Comparison of ENCODE assay signal across 1 cellular context in the genomic region with DNA sequence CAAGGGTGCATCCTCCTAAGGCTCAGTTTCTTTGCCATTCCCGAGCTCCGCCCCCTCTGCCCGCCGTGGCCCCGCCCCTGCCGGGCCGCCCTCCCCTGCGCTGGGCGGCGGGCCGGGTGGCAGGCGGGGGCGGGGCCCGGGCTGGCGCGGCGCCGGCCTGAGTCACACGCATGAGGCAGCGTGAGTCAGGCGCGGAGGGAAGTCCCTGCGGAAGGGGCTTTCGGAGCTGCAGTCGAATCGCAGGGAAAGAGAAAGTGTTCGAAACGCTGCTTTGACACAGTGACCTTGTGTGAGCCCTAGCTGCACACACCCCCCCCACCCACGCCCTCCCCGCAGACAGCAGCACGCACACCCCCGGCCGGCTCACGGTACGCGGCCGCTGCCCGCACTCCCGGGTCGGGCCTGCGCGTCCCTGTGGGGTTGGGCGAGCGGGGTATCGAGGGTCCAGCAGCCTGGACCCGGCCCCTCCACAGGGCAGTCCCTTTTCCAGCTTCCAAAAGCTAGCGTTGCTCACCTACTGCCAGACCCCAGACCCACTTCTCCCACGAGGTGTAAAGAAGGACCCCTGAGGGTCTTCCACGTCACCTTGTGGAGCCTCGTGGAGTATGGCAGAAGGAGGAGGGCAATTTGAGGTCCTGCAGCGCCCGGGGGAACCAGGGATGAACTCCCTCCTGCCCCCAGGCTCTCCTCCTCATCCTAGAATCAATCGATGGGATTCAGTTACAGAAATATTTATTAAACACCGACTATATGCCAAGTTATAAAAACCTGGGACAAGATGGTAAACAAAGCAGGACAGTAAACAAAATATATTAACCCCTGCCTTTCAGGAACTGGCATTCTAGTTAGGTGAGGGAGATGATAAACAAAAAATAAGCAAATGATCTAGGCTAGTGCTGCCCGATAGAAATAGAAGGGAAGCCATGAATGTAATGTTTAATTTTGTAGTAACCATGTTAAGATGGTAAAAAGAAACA.
TF ChIP-seq lines count a peak whose summit lies in the region.

No MANE protein-coding gene starts in this region.

TF ChIP-seq in K562, 482 proteins besides CTCF, POLR2A, EP300 and RAD21 (continued from another document and continues in another):
- TF ChIP-seq, protein P1, sequence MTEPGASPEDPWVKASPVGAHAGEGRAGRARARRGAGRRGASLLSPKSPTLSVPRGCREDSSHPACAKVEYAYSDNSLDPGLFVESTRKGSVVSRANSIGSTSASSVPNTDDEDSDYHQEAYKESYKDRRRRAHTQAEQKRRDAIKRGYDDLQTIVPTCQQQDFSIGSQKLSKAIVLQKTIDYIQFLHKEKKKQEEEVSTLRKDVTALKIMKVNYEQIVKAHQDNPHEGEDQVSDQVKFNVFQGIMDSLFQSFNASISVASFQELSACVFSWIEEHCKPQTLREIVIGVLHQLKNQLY (CRISPR knock-in tag; conservative IDR thresholded peaks at IDR 0.05), result no peak
- TF ChIP-seq BCL6 (CRISPR knock-in tag; IDR thresholded peaks at IDR 0.05) (no peak), ZBTB7A (IDR thresholded peaks at IDR 0.05; ENCODE audit: borderline replicate concordance, control insufficient read depth, low read depth, low read length) (peak; percentile 93), MYBL2 (IDR thresholded peaks at IDR 0.05; ENCODE audit: low read depth) (no peak), MYBL2 (CRISPR knock-in tag; IDR thresholded peaks at IDR 0.05; ENCODE audit: borderline replicate concordance) (no peak), ZBTB17 (CRISPR knock-in tag; IDR thresholded peaks at IDR 0.05) (peak; percentile 71), ZNF143 (CRISPR knock-in tag; IDR thresholded peaks at IDR 0.05) (no peak), BRD9 (IDR thresholded peaks at IDR 0.05; ENCODE audit: low read depth, partially characterized antibody) (peak; percentile 45), U2AF2 (optimal IDR thresholded peaks at IDR 0.05; ENCODE audit: low read depth, low read length) (no peak), KLF13 (tag; IDR thresholded peaks at IDR 0.05; ENCODE audit: borderline replicate concordance, low read depth) (peak; percentile 77; the same call in 1 of the 2 replicates), FOXJ2 (tag; IDR thresholded peaks at IDR 0.05) (no peak), CCNT2 (IDR thresholded peaks at IDR 0.05; ENCODE audit: borderline replicate concordance, extremely low read depth, insufficient read length, low read depth, low read length) (peak; percentile 96), U2AF1 (optimal IDR thresholded peaks at IDR 0.05; ENCODE audit: low read depth, low read length) (no peak)
- TF ChIP-seq, protein P2, sequence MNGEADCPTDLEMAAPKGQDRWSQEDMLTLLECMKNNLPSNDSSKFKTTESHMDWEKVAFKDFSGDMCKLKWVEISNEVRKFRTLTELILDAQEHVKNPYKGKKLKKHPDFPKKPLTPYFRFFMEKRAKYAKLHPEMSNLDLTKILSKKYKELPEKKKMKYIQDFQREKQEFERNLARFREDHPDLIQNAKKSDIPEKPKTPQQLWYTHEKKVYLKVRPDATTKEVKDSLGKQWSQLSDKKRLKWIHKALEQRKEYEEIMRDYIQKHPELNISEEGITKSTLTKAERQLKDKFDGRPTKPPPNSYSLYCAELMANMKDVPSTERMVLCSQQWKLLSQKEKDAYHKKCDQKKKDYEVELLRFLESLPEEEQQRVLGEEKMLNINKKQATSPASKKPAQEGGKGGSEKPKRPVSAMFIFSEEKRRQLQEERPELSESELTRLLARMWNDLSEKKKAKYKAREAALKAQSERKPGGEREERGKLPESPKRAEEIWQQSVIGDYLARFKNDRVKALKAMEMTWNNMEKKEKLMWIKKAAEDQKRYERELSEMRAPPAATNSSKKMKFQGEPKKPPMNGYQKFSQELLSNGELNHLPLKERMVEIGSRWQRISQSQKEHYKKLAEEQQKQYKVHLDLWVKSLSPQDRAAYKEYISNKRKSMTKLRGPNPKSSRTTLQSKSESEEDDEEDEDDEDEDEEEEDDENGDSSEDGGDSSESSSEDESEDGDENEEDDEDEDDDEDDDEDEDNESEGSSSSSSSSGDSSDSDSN (IDR thresholded peaks at IDR 0.05; ENCODE audit: borderline replicate concordance in 1 of 2, low read depth in 2 of 2, low read length in 2 of 2), result peak; percentile 63 to 87; a peak in 2 of 4 replicates
- TF ChIP-seq, protein P3, sequence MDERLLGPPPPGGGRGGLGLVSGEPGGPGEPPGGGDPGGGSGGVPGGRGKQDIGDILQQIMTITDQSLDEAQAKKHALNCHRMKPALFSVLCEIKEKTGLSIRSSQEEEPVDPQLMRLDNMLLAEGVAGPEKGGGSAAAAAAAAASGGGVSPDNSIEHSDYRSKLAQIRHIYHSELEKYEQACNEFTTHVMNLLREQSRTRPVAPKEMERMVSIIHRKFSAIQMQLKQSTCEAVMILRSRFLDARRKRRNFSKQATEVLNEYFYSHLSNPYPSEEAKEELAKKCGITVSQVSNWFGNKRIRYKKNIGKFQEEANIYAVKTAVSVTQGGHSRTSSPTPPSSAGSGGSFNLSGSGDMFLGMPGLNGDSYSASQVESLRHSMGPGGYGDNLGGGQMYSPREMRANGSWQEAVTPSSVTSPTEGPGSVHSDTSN (CRISPR knock-in tag; IDR thresholded peaks at IDR 0.05; ENCODE audit: low read depth), result no peak
- TF ChIP-seq, protein P3 (tag; conservative IDR thresholded peaks at IDR 0.05; ENCODE audit: low read depth), result no peak
- TF ChIP-seq, protein P4, sequence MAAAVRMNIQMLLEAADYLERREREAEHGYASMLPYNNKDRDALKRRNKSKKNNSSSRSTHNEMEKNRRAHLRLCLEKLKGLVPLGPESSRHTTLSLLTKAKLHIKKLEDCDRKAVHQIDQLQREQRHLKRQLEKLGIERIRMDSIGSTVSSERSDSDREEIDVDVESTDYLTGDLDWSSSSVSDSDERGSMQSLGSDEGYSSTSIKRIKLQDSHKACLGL (CRISPR knock-in tag; IDR thresholded peaks at IDR 0.05; ENCODE audit: borderline replicate concordance, poor library complexity, severe bottlenecking), result peak; percentile 45
- TF ChIP-seq, protein P5, sequence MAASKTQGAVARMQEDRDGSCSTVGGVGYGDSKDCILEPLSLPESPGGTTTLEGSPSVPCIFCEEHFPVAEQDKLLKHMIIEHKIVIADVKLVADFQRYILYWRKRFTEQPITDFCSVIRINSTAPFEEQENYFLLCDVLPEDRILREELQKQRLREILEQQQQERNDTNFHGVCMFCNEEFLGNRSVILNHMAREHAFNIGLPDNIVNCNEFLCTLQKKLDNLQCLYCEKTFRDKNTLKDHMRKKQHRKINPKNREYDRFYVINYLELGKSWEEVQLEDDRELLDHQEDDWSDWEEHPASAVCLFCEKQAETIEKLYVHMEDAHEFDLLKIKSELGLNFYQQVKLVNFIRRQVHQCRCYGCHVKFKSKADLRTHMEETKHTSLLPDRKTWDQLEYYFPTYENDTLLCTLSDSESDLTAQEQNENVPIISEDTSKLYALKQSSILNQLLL (CRISPR knock-in tag; IDR thresholded peaks at IDR 0.05; ENCODE audit: borderline replicate concordance), result no peak
- TF ChIP-seq, protein P6, sequence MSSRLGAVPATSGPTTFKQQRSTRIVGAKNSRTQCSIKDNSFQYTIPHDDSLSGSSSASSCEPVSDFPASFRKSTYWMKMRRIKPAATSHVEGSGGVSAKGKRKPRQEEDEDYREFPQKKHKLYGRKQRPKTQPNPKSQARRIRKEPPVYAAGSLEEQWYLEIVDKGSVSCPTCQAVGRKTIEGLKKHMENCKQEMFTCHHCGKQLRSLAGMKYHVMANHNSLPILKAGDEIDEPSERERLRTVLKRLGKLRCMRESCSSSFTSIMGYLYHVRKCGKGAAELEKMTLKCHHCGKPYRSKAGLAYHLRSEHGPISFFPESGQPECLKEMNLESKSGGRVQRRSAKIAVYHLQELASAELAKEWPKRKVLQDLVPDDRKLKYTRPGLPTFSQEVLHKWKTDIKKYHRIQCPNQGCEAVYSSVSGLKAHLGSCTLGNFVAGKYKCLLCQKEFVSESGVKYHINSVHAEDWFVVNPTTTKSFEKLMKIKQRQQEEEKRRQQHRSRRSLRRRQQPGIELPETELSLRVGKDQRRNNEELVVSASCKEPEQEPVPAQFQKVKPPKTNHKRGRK (tag; IDR thresholded peaks at IDR 0.05), result no peak
- TF ChIP-seq, protein P7, sequence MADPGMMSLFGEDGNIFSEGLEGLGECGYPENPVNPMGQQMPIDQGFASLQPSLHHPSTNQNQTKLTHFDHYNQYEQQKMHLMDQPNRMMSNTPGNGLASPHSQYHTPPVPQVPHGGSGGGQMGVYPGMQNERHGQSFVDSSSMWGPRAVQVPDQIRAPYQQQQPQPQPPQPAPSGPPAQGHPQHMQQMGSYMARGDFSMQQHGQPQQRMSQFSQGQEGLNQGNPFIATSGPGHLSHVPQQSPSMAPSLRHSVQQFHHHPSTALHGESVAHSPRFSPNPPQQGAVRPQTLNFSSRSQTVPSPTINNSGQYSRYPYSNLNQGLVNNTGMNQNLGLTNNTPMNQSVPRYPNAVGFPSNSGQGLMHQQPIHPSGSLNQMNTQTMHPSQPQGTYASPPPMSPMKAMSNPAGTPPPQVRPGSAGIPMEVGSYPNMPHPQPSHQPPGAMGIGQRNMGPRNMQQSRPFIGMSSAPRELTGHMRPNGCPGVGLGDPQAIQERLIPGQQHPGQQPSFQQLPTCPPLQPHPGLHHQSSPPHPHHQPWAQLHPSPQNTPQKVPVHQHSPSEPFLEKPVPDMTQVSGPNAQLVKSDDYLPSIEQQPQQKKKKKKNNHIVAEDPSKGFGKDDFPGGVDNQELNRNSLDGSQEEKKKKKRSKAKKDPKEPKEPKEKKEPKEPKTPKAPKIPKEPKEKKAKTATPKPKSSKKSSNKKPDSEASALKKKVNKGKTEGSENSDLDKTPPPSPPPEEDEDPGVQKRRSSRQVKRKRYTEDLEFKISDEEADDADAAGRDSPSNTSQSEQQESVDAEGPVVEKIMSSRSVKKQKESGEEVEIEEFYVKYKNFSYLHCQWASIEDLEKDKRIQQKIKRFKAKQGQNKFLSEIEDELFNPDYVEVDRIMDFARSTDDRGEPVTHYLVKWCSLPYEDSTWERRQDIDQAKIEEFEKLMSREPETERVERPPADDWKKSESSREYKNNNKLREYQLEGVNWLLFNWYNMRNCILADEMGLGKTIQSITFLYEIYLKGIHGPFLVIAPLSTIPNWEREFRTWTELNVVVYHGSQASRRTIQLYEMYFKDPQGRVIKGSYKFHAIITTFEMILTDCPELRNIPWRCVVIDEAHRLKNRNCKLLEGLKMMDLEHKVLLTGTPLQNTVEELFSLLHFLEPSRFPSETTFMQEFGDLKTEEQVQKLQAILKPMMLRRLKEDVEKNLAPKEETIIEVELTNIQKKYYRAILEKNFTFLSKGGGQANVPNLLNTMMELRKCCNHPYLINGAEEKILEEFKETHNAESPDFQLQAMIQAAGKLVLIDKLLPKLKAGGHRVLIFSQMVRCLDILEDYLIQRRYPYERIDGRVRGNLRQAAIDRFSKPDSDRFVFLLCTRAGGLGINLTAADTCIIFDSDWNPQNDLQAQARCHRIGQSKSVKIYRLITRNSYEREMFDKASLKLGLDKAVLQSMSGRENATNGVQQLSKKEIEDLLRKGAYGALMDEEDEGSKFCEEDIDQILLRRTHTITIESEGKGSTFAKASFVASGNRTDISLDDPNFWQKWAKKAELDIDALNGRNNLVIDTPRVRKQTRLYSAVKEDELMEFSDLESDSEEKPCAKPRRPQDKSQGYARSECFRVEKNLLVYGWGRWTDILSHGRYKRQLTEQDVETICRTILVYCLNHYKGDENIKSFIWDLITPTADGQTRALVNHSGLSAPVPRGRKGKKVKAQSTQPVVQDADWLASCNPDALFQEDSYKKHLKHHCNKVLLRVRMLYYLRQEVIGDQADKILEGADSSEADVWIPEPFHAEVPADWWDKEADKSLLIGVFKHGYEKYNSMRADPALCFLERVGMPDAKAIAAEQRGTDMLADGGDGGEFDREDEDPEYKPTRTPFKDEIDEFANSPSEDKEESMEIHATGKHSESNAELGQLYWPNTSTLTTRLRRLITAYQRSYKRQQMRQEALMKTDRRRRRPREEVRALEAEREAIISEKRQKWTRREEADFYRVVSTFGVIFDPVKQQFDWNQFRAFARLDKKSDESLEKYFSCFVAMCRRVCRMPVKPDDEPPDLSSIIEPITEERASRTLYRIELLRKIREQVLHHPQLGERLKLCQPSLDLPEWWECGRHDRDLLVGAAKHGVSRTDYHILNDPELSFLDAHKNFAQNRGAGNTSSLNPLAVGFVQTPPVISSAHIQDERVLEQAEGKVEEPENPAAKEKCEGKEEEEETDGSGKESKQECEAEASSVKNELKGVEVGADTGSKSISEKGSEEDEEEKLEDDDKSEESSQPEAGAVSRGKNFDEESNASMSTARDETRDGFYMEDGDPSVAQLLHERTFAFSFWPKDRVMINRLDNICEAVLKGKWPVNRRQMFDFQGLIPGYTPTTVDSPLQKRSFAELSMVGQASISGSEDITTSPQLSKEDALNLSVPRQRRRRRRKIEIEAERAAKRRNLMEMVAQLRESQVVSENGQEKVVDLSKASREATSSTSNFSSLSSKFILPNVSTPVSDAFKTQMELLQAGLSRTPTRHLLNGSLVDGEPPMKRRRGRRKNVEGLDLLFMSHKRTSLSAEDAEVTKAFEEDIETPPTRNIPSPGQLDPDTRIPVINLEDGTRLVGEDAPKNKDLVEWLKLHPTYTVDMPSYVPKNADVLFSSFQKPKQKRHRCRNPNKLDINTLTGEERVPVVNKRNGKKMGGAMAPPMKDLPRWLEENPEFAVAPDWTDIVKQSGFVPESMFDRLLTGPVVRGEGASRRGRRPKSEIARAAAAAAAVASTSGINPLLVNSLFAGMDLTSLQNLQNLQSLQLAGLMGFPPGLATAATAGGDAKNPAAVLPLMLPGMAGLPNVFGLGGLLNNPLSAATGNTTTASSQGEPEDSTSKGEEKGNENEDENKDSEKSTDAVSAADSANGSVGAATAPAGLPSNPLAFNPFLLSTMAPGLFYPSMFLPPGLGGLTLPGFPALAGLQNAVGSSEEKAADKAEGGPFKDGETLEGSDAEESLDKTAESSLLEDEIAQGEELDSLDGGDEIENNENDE (IDR thresholded peaks at IDR 0.05; ENCODE audit: low read depth, low read length), result no peak
- TF ChIP-seq, protein P8, sequence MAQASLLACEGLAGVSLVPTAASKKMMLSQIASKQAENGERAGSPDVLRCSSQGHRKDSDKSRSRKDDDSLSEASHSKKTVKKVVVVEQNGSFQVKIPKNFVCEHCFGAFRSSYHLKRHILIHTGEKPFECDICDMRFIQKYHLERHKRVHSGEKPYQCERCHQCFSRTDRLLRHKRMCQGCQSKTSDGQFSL (CRISPR knock-in tag; IDR thresholded peaks at IDR 0.05), result peak; percentile 96
- TF ChIP-seq, protein P8 (tag; IDR thresholded peaks at IDR 0.05), result peak; percentile 30 to 96; a peak in 2 of 4 replicates
